Comparison of ENCODE assay signal across 2 cellular contexts in genomic region chr20:43040427-43040826, GRCh38.
TF ChIP-seq lines count a peak whose summit lies in the region.

No MANE protein-coding gene starts in this region.

TF ChIP-seq in SK-N-SH, 30 proteins besides CTCF, POLR2A, EP300 and RAD21 (continued from another document):
- TF ChIP-seq, protein P1, sequence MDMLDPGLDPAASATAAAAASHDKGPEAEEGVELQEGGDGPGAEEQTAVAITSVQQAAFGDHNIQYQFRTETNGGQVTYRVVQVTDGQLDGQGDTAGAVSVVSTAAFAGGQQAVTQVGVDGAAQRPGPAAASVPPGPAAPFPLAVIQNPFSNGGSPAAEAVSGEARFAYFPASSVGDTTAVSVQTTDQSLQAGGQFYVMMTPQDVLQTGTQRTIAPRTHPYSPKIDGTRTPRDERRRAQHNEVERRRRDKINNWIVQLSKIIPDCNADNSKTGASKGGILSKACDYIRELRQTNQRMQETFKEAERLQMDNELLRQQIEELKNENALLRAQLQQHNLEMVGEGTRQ (IDR thresholded peaks at IDR 0.05; ENCODE audit: borderline replicate concordance, low read depth, low read length), result no peak
TF ChIP-seq in SK-N-SH: peak in this region for 1.

TF ChIP-seq in SK-N-SH treated with all-trans-retinoic acid at 6 μM for 48 hours, 23 proteins besides CTCF, POLR2A, EP300 and RAD21 (continued from another document):
- TF ChIP-seq CREB5 (CRISPR knock-in tag; IDR thresholded peaks at IDR 0.05; ENCODE audit: low read depth), result no peak
- TF ChIP-seq ZFP30 (CRISPR knock-in tag; IDR thresholded peaks at IDR 0.05), result no peak
- TF ChIP-seq, protein P2, sequence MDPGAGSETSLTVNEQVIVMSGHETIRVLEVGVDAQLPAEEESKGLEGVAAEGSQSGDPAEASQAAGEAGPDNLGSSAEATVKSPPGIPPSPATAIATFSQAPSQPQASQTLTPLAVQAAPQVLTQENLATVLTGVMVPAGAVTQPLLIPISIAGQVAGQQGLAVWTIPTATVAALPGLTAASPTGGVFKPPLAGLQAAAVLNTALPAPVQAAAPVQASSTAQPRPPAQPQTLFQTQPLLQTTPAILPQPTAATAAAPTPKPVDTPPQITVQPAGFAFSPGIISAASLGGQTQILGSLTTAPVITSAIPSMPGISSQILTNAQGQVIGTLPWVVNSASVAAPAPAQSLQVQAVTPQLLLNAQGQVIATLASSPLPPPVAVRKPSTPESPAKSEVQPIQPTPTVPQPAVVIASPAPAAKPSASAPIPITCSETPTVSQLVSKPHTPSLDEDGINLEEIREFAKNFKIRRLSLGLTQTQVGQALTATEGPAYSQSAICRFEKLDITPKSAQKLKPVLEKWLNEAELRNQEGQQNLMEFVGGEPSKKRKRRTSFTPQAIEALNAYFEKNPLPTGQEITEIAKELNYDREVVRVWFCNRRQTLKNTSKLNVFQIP (CRISPR knock-in tag; IDR thresholded peaks at IDR 0.05; ENCODE audit: borderline replicate concordance, low read depth), result no peak
- TF ChIP-seq ARNTL (CRISPR knock-in tag; IDR thresholded peaks at IDR 0.05; ENCODE audit: borderline replicate concordance, low read depth), result no peak
- TF ChIP-seq BACH2 (CRISPR knock-in tag; IDR thresholded peaks at IDR 0.05; ENCODE audit: borderline replicate concordance), result no peak
- TF ChIP-seq ZNF565 (CRISPR knock-in tag; conservative IDR thresholded peaks at IDR 0.05; ENCODE audit: low read depth), result no peak
- TF ChIP-seq CSDC2 (CRISPR knock-in tag; IDR thresholded peaks at IDR 0.05), result no peak
TF ChIP-seq in SK-N-SH treated with all-trans-retinoic acid at 6 μM for 48 hours: peak in this region for 0.
